ENCODE assay signal across 15 cellular contexts in the genomic region with DNA sequence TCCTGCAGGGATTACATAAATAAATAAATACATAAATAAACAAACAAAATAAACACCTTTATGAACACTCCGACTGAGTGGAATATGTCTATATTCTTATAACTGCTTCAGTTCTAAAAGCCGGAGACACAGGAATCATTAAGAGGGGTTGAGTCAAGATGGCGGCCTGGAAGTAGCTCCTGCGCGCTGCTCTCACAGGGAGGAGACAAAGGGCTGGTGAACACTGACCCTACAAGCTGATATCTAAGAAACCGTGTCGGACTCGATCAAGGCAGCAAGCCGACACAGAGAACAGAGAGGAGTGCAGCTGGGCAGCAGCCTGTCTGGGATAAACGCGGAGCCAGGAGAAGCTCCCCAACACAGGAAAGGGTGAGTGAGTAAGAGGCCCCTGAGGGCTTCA.
DNase-seq lines count a peak whose midpoint lies in the region; ATAC-seq, FAIRE-seq and TF ChIP-seq lines count a peak whose summit lies in the region.
"Had no signal": no experiment of that assay in that cellular context is flagged by ENCODE, and none has a peak within 500 bp of the region (broad histone marks: within the 10 kb centered on the region; RNA-seq: fewer than 3 reads in every experiment).

No MANE protein-coding gene starts in this region.

- ATAC-seq in HG02642 (IDR thresholded peaks at IDR 0.05; ENCODE audit: poor library complexity, unreplicated experiment): no peak

- intact Hi-C loops in testis (cut with DNase I; ENCODE audit: low total_unique reads): no loop called here

- no peak for TF ChIP-seq CTCF in testis (IDR thresholded peaks at IDR 0.05)

- WGBS in testis, 2 donors: 73 to 82% methylated on average over 11 of the region's 11 CpGs

- no peaks in the 10 kb centered on the region for H3K9me3 ChIP-seq in testis

- TF ChIP-seq POLR2A in testis (IDR thresholded peaks at IDR 0.05): no peak

- no peaks in the 10 kb centered on the region for H3K36me3 ChIP-seq in testis (ENCODE audit: low read depth, missing control alignments)
- H3K36me3 ChIP-seq: BLaER1 had no signal

- peak overlapping the region; percentile 24 to 49 for H3K4me3 ChIP-seq in testis
- H3K4me3 ChIP-seq: BLaER1 had no signal

- no peaks in the 10 kb centered on the region for H3K4me1 ChIP-seq in testis
- H3K4me1 ChIP-seq: BLaER1 had no signal

- peak overlapping the region; percentile 18 to 52 for H3K27ac ChIP-seq in testis
- H3K27ac ChIP-seq: BLaER1 had no signal

- H3K27me3 ChIP-seq in testis: no peaks in the 10 kb centered on the region
- H3K27me3 ChIP-seq: BLaER1 had no signal

- peak; percentile 69 for DNase-seq in DMS53 (lab: John Stamatoyannopoulos, UW)
- peak; percentile 35 for DNase-seq in NCI-H1105 (lab: John Stamatoyannopoulos, UW)
- peak; percentile 10 to 14 for DNase-seq in NCI-H1930 (lab: John Stamatoyannopoulos, UW)
- peak; percentile 55 for DNase-seq in testis
- no peak for DNase-seq in HTR-8/SVneo (ENCODE audit: insufficient read length, low spot score)
- DNase-seq in ecto neural progenitor cell (ENCODE audit: low spot score): no peak
- no peak for DNase-seq in UCSD-AML1 (lab: John Stamatoyannopoulos, UW; ENCODE audit: unreplicated experiment)
- DNase-seq: 8988T; CD4-positive, alpha-beta memory T cell; DMS79; GF-D8; H9 had no signal

- FAIRE-seq in HTR-8/SVneo (lab: Jason Lieb, UNC): no peak
- FAIRE-seq: H1 had no signal

Comparison
In these comparisons a context has a peak if more than half of its experiments do, and no peak if none do; other contexts are left out.
1. DNase-seq: peak in DMS53 (single experiment), NCI-H1105 (single experiment), NCI-H1930 (2 of 2) and testis (single experiment); none in HTR-8/SVneo (single experiment), ecto neural progenitor cell (single experiment) and UCSD-AML1 (single experiment).